12 cellular contexts compared by ENCODE assay signal in genomic region chr1:1216770-1217620, GRCh38. TPM values are rescaled to one million over a fixed set of nuclear protein-coding genes. Genes with fewer than 3 reads are reported as not detected.
A peak's percentile ranks its signal among the peaks of the same experiment; 100 is the strongest.
DNase-seq lines count a peak whose midpoint lies in the region; ATAC-seq, FAIRE-seq and TF ChIP-seq lines count a peak whose summit lies in the region.
"Had no signal": no experiment of that assay in that cellular context is flagged by ENCODE, and none has a peak within 500 bp of the region (broad histone marks: within the 10 kb centered on the region; RNA-seq: fewer than 3 reads in every experiment).

No MANE protein-coding gene starts in this region.

- 91% methylated on average over 70 of the region's 74 CpGs for WGBS in GM12878 (ENCODE audit: insufficient coverage, insufficient replicate concordance, low lambda C conversion rate, missing lambda C conversion rate)

- peaks cover 5% of the 10 kb centered on the region for H3K36me3 ChIP-seq in breast epithelium
- peaks cover 6 to 25% of the 10 kb centered on the region in 2 experiments for H3K36me3 ChIP-seq in GM12878 (ENCODE audit: control insufficient read depth in 2 of 2, insufficient read depth in 2 of 2, low read length in 1 of 2)
- H3K36me3 ChIP-seq in gastrocnemius medialis, result peaks cover 0 to 51% of the 10 kb centered on the region in 2 donors

- no peaks in the 10 kb centered on the region for H4K20me1 ChIP-seq in GM12878 (ENCODE audit: control insufficient read depth, insufficient read depth)

- no peaks in the 10 kb centered on the region for H3K9me3 Mint-ChIP-seq in MCF 10A (ENCODE audit: unreplicated experiment)

- no peak overlapping the region for H3K27ac Mint-ChIP-seq in MCF 10A (ENCODE audit: low read depth, unreplicated experiment)

- CTCF ChIA-PET in MCF 10A (lab: Yijun Ruan, JAX) (no interaction called here), GM12878 (lab: Yijun Ruan, JAX) (no interaction called here)

- peak overlapping the region in 1 of 2 donors; percentile 52 for H3K27ac ChIP-seq in breast epithelium
- no peak overlapping the region for H3K27ac ChIP-seq in GM12878 (ENCODE audit: control insufficient read depth, insufficient read depth)
- peak overlapping the region in 3 of 4 donors; percentile 28 to 62 (median 50) for H3K27ac ChIP-seq in gastrocnemius medialis
- no peak overlapping the region for H3K27ac ChIP-seq in caudate nucleus (ENCODE audit: low read depth, low read length)
- H3K27ac ChIP-seq: suprapubic skin had no signal

- H3K4me3 ChIP-seq in breast epithelium (no peak overlapping the region), GM12878 (no peak overlapping the region), gastrocnemius medialis (no peak overlapping the region)
- H3K4me3 ChIP-seq: suprapubic skin had no signal

- H3K9ac ChIP-seq in GM12878 (ENCODE audit: control insufficient read depth, insufficient read depth, low read length), result no peak overlapping the region

- H3K36me3 Mint-ChIP-seq in MCF 10A (ENCODE audit: insufficient read depth, unreplicated experiment), result peaks cover 27% of the 10 kb centered on the region

- TF ChIP-seq CTCF in MCF 10A (IDR thresholded peaks at IDR 0.05; ENCODE audit: unreplicated experiment) (no peak), breast epithelium (IDR thresholded peaks at IDR 0.05) (no peak), GM12878 (IDR thresholded peaks at IDR 0.05 in 2 of 3, conservative IDR thresholded peaks at IDR 0.05 in 1 of 3; ENCODE audit: control insufficient read depth in 2 of 3, extremely low read depth in 1 of 3, insufficient read depth in 1 of 3, low read depth in 3 of 3, low read length in 3 of 3) (no peak), gastrocnemius medialis (IDR thresholded peaks at IDR 0.05 in 4 of 5, conservative IDR thresholded peaks at IDR 0.05 in 1 of 5) (no peak)

- POLR2A ChIA-PET in MCF 10A (lab: Yijun Ruan, JAX) (interaction anchor here (1.0 kb wide), 2 partner anchors 8 to 14 kb away, joined by 3 to 5 read pairs; no protein-coding TSS in a partner anchor), GM12878 (lab: Charles Lee) (interaction anchor here (1.1 kb wide), 1 partner anchor 9 kb away, joined by 3 read pairs; no protein-coding TSS in a partner anchor)

- H3K9me3 ChIP-seq in breast epithelium (no peaks in the 10 kb centered on the region), GM12878 (replicated peaks; ENCODE audit: control insufficient read depth, insufficient read depth, low read length) (no peaks in the 10 kb centered on the region; the same call in 2 of the 3 replicates), gastrocnemius medialis (no peaks in the 10 kb centered on the region)
- H3K9me3 ChIP-seq: suprapubic skin had no signal

- RAD21 ChIA-PET in GM12878 (lab: Charles Lee; ENCODE audit: unreplicated experiment), result no interaction called here

- H3K4me2 ChIP-seq in GM12878 (ENCODE audit: control insufficient read depth, insufficient read depth), result no peak overlapping the region

- SMC1A ChIA-PET in GM12878 (lab: Charles Lee; ENCODE audit: uncharacterized antibody, unreplicated experiment), result interaction anchor here (1.2 kb wide), 1 partner anchor 74 kb away, joined by 3 read pairs; no protein-coding TSS in a partner anchor

- TF ChIP-seq RAD21 in GM12878 (IDR thresholded peaks at IDR 0.05; ENCODE audit: insufficient read depth, low read depth, low read length), result no peak

- no peak for TF ChIP-seq POLR2A in breast epithelium (IDR thresholded peaks at IDR 0.05)
- no peak for TF ChIP-seq POLR2A in GM12878 (IDR thresholded peaks at IDR 0.05; ENCODE audit: low read depth, low read length)
- no peak for TF ChIP-seq POLR2A in gastrocnemius medialis (IDR thresholded peaks at IDR 0.05)

- no peaks in the 10 kb centered on the region for H3K27me3 Mint-ChIP-seq in MCF 10A (ENCODE audit: insufficient read depth, unreplicated experiment)

- no peak overlapping the region for H2AFZ ChIP-seq in GM12878 (ENCODE audit: control insufficient read depth, low read depth, low read length)

- no peaks in the 10 kb centered on the region for H3K27me3 ChIP-seq in breast epithelium
- no peaks in the 10 kb centered on the region for H3K27me3 ChIP-seq in GM12878 (replicated peaks in 1 of 2; ENCODE audit: control insufficient read depth in 2 of 2, insufficient read depth in 2 of 2, low read length in 1 of 2)
- H3K27me3 ChIP-seq in gastrocnemius medialis, result no peaks in the 10 kb centered on the region
- H3K27me3 ChIP-seq: suprapubic skin had no signal

- no peak for FAIRE-seq in GM12878 (lab: Jason Lieb, UNC)

- ATAC-seq in GM12878 (no peak), gastrocnemius medialis (no peak)

- BruUV-seq in MCF 10A (replicated peaks; lab: Mats Ljungman, UMichigan) (TSS peak; percentile 82), GM12878 (replicated peaks; lab: Mats Ljungman, UMichigan) (no TSS peak)

- H3K4me1 ChIP-seq in breast epithelium, result no peaks in the 10 kb centered on the region
- H3K4me1 ChIP-seq in GM12878 (ENCODE audit: control insufficient read depth, insufficient read depth, low read length), result peaks cover 30% of the 10 kb centered on the region
- H3K4me1 ChIP-seq in gastrocnemius medialis, result peaks cover 0 to 4% of the 10 kb centered on the region in 2 donors

- DNase-seq in MCF 10A (ENCODE audit: unreplicated experiment) (no peak), breast epithelium (ENCODE audit: low spot score in 2 of 2) (no peak), GM12878 (ENCODE audit: low read depth, low spot score) (no peak), gastrocnemius medialis (no peak), caudate nucleus (lab: John Stamatoyannopoulos, UW) (no peak), NCI-H2171 (lab: John Stamatoyannopoulos, UW) (no peak), hippocampal formation (lab: John Stamatoyannopoulos, UW) (no peak)
- peak; percentile 52 for DNase-seq in activated CD4-positive, alpha-beta T cell treated with anti-CD3 and anti-CD28 coated beads for 48 hours
- DNase-seq: ACHN, DMS79, NCI-H1092 had no signal

- TF ChIP-seq EP300 in GM12878 (IDR thresholded peaks at IDR 0.05; ENCODE audit: borderline replicate concordance in 1 of 2, control insufficient read depth in 1 of 2, low read depth in 2 of 2, low read length in 2 of 2), result no peak

- intact Hi-C loops in MCF 10A (cut with micrococcal nuclease), result no loop called here
- intact Hi-C loops in breast epithelium (cut with DNase I; ENCODE audit: low total_unique reads), result no loop called here
- intact Hi-C loops in GM12878 (cut with micrococcal nuclease; ENCODE audit: unreplicated experiment), result no loop called here
- intact Hi-C loops in gastrocnemius medialis (cut with DNase I; ENCODE audit: low total_unique reads), result no loop called here

- no peak overlapping the region for H3K4me3 Mint-ChIP-seq in MCF 10A (ENCODE audit: unreplicated experiment)

- no peaks in the 10 kb centered on the region for H3K4me1 Mint-ChIP-seq in MCF 10A (ENCODE audit: insufficient read depth, unreplicated experiment)

- in situ Hi-C loops in GM12878 (cut with MboI) (no loop called here), gastrocnemius medialis (cut with MboI; ENCODE audit: low sequenced_read_pairs in 4 of 4) (no loop called here)

- H3K79me2 ChIP-seq in GM12878 (ENCODE audit: control insufficient read depth, insufficient read depth, low read length), result no peaks in the 10 kb centered on the region

RNA-seq across cellular contexts. Expression of gene TNFRSF4, which starts 3.0 kb away (rescaled TPM):
- total RNA-seq in MCF 10A (2022) (not detected in 2 replicates), breast epithelium (1 to 10 TPM in 2 of 3 donors, under 1 TPM in 1; 0.64 to 2.3 (median 1.6) TPM), GM12878 (2014; rRNA removed) (6.2 and 6.9 TPM in 2 replicates), GM12878 (2014; rRNA removed; fragmentation: Illumina TruSeq; extraction: Trizol) (0.51 and 0.67 TPM in 2 replicates), GM12878 (2021) (6.1 and 6.5 TPM in 2 replicates), gastrocnemius medialis (1 to 10 TPM in 1 of 4 donors, under 1 TPM in 2, not detected in 1; 0.42 to 2.1 (median 0.46) TPM)
- 8.5 and 8.7 TPM in 2 replicates for total RNA-seq in GM12878 (2013; cell fraction: nucleolus; rRNA removed)
- 0.39 TPM for polyA plus RNA-seq in GM12878 (2011; ENCODE audit: low read depth)
- polyA plus RNA-seq in GM12878 (2011; rRNA removed) (0.33 TPM in 1 of 2 replicates, not detected in the other), GM12878 (2014; fragmentation: Illumina TruSeq; extraction: Trizol) (0.24 TPM in 1 of 2 replicates, not detected in the other), GM12878 (2014; fragmentation: Nextera tagmentation; extraction: Ambion mirVana) (under 1 TPM in 1 of 2 experiments, not detected in 1; 0.05 TPM), GM12878 (2014; rRNA removed) (6.5 and 7.3 TPM in 2 replicates), GM12878 (2016; fragmentation: Nextera tagmentation; extraction: Ambion mirVana) (1 to 10 TPM; 2.5 to 2.8 TPM)
- polyA plus RNA-seq in GM12878 (2011; cell fraction: cytosol; rRNA removed), result 0.37 and 0.75 TPM in 2 replicates
- polyA plus RNA-seq in GM12878 (2011; cell fraction: nucleus; rRNA removed), result 1.3 and 1.6 TPM in 2 replicates
- 3.1 and 3.3 TPM in 2 replicates for polyA plus RNA-seq in GM12878 (2012)
- polyA minus RNA-seq in GM12878 (2011; rRNA and poly(A)+ RNA removed), result not detected in 2 replicates
- not detected in 2 replicates for polyA minus RNA-seq in GM12878 (2011; cell fraction: cytosol; rRNA and poly(A)+ RNA removed)
- 0.24 and 0.67 TPM in 2 replicates for polyA minus RNA-seq in GM12878 (2011; cell fraction: nucleus; rRNA and poly(A)+ RNA removed)

RNA-seq across cellular contexts. Expression of gene TNFRSF18, which starts 10.6 kb away (rescaled TPM):
- not detected in 2 replicates for total RNA-seq in MCF 10A (2022)
- total RNA-seq in breast epithelium, result 1 to 10 TPM in 2 of 3 donors, not detected in 1; 1.9 to 5.9 TPM
- total RNA-seq in GM12878 (2013; cell fraction: nucleolus; rRNA removed), result 10.6 and 12.0 TPM in 2 replicates
- total RNA-seq in GM12878 (2014; rRNA removed), result 4.6 and 4.8 TPM in 2 replicates
- 0.37 and 0.72 TPM in 2 replicates for total RNA-seq in GM12878 (2014; rRNA removed; fragmentation: Illumina TruSeq; extraction: Trizol)
- 6.1 and 6.3 TPM in 2 replicates for total RNA-seq in GM12878 (2021)
- 1.9 TPM for polyA plus RNA-seq in GM12878 (2011; ENCODE audit: low read depth)
- 2.0 and 4.5 TPM in 2 replicates for polyA plus RNA-seq in GM12878 (2011; rRNA removed)
- polyA plus RNA-seq in GM12878 (2011; cell fraction: cytosol; rRNA removed), result 8.1 and 12.6 TPM in 2 replicates
- 21.6 and 27.6 TPM in 2 replicates for polyA plus RNA-seq in GM12878 (2011; cell fraction: nucleus; rRNA removed)
- 5.4 and 5.5 TPM in 2 replicates for polyA plus RNA-seq in GM12878 (2012)
- polyA plus RNA-seq in GM12878 (2014; fragmentation: Illumina TruSeq; extraction: Trizol), result 0.53 TPM in 1 of 2 replicates, not detected in the other
- polyA plus RNA-seq in GM12878 (2014; fragmentation: Nextera tagmentation; extraction: Ambion mirVana), result under 1 TPM in 1 of 2 experiments, not detected in 1; 0.18 TPM
- polyA plus RNA-seq in GM12878 (2014; rRNA removed), result 7.0 and 7.5 TPM in 2 replicates
- polyA plus RNA-seq in GM12878 (2016; fragmentation: Nextera tagmentation; extraction: Ambion mirVana), result 1 to 10 TPM; 1.3 to 1.5 TPM
- polyA minus RNA-seq in GM12878 (2011; rRNA and poly(A)+ RNA removed), result 1.2 and 5.0 TPM in 2 replicates
- polyA minus RNA-seq in GM12878 (2011; cell fraction: cytosol; rRNA and poly(A)+ RNA removed), result 1.4 and 4.8 TPM in 2 replicates
- 1.7 and 2.2 TPM in 2 replicates for polyA minus RNA-seq in GM12878 (2011; cell fraction: nucleus; rRNA and poly(A)+ RNA removed)
- total RNA-seq in gastrocnemius medialis, result not detected

RNA-seq across cellular contexts. Expression of gene SDF4, which starts 14.8 kb away (rescaled TPM):
- total RNA-seq in MCF 10A (2022) (122 and 127 TPM in 2 replicates), breast epithelium (100 to 1,000 TPM in 1 of 3 donors, 10 to 100 TPM in 2; 58.0 to 111 (median 79.3) TPM), GM12878 (2014; rRNA removed) (43.1 and 48.7 TPM in 2 replicates), GM12878 (2014; rRNA removed; fragmentation: Illumina TruSeq; extraction: Trizol) (25.8 and 31.8 TPM in 2 replicates), GM12878 (2021) (92.2 and 97.2 TPM in 2 replicates), gastrocnemius medialis (10 to 100 TPM; 51.0 to 94.2 (median 79.4) TPM)
- 53.9 and 54.1 TPM in 2 replicates for total RNA-seq in GM12878 (2013; cell fraction: nucleolus; rRNA removed)
- 16.2 TPM for polyA plus RNA-seq in GM12878 (2011; ENCODE audit: low read depth)
- polyA plus RNA-seq in GM12878 (2011; rRNA removed) (16.4 and 28.8 TPM in 2 replicates), GM12878 (2014; fragmentation: Illumina TruSeq; extraction: Trizol) (5.9 and 27.2 TPM in 2 replicates), GM12878 (2014; fragmentation: Nextera tagmentation; extraction: Ambion mirVana) (1 to 10 TPM in 1 of 2 experiments, under 1 TPM in 1; 0.44 to 2.0 TPM), GM12878 (2014; rRNA removed) (51.5 and 65.0 TPM in 2 replicates), GM12878 (2016; fragmentation: Nextera tagmentation; extraction: Ambion mirVana) (10 to 100 TPM; 78.5 to 87.8 TPM)
- 30.5 and 38.1 TPM in 2 replicates for polyA plus RNA-seq in GM12878 (2011; cell fraction: cytosol; rRNA removed)
- polyA plus RNA-seq in GM12878 (2011; cell fraction: nucleus; rRNA removed), result 93.2 and 136 TPM in 2 replicates
- polyA plus RNA-seq in GM12878 (2012), result 57.3 and 60.4 TPM in 2 replicates
- polyA minus RNA-seq in GM12878 (2011; rRNA and poly(A)+ RNA removed), result 24.1 and 24.7 TPM in 2 replicates
- 15.0 and 18.9 TPM in 2 replicates for polyA minus RNA-seq in GM12878 (2011; cell fraction: cytosol; rRNA and poly(A)+ RNA removed)
- 27.2 and 42.8 TPM in 2 replicates for polyA minus RNA-seq in GM12878 (2011; cell fraction: nucleus; rRNA and poly(A)+ RNA removed)

RNA-seq across cellular contexts. Expression of gene B3GALT6, which starts 15.0 kb away (rescaled TPM):
- total RNA-seq in MCF 10A (2022) (24.6 and 31.5 TPM in 2 replicates), breast epithelium (10 to 100 TPM; 14.4 to 16.0 (median 14.4) TPM), GM12878 (2014; rRNA removed) (18.3 and 20.8 TPM in 2 replicates), GM12878 (2014; rRNA removed; fragmentation: Illumina TruSeq; extraction: Trizol) (6.7 and 7.8 TPM in 2 replicates), GM12878 (2021) (18.7 and 20.6 TPM in 2 replicates), gastrocnemius medialis (10 to 100 TPM in 3 of 4 donors, 1 to 10 TPM in 1; 8.5 to 32.8 (median 20.6) TPM)
- total RNA-seq in GM12878 (2013; cell fraction: nucleolus; rRNA removed), result 13.9 and 14.3 TPM in 2 replicates
- 2.2 TPM for polyA plus RNA-seq in GM12878 (2011; ENCODE audit: low read depth)
- polyA plus RNA-seq in GM12878 (2011; rRNA removed) (1.5 and 2.2 TPM in 2 replicates), GM12878 (2014; fragmentation: Illumina TruSeq; extraction: Trizol) (5.8 and 6.8 TPM in 2 replicates), GM12878 (2014; fragmentation: Nextera tagmentation; extraction: Ambion mirVana) (1 to 10 TPM in 1 of 2 experiments, under 1 TPM in 1; 0.53 to 1.6 TPM), GM12878 (2014; rRNA removed) (14.2 and 17.1 TPM in 2 replicates), GM12878 (2016; fragmentation: Nextera tagmentation; extraction: Ambion mirVana) (1 to 10 TPM; 1.1 to 1.6 TPM)
- polyA plus RNA-seq in GM12878 (2011; cell fraction: cytosol; rRNA removed), result 2.8 and 4.3 TPM in 2 replicates
- 5.4 and 7.7 TPM in 2 replicates for polyA plus RNA-seq in GM12878 (2011; cell fraction: nucleus; rRNA removed)
- polyA plus RNA-seq in GM12878 (2012), result 5.4 and 6.2 TPM in 2 replicates
- 2.4 and 2.9 TPM in 2 replicates for polyA minus RNA-seq in GM12878 (2011; rRNA and poly(A)+ RNA removed)
- 1.2 and 2.7 TPM in 2 replicates for polyA minus RNA-seq in GM12878 (2011; cell fraction: cytosol; rRNA and poly(A)+ RNA removed)
- 12.7 and 22.7 TPM in 2 replicates for polyA minus RNA-seq in GM12878 (2011; cell fraction: nucleus; rRNA and poly(A)+ RNA removed)

RNA-seq across cellular contexts. Expression of gene C1QTNF12, which starts 29.5 kb away (rescaled TPM):
- total RNA-seq in MCF 10A (2022) (1.5 and 3.3 TPM in 2 replicates), breast epithelium (1 to 10 TPM in 1 of 3 donors, not detected in 2; 2.0 TPM), GM12878 (2014; rRNA removed) (0.17 and 0.76 TPM in 2 replicates), GM12878 (2014; rRNA removed; fragmentation: Illumina TruSeq; extraction: Trizol) (0.37 TPM in 1 of 2 replicates, not detected in the other), GM12878 (2021) (0.96 and 1.0 TPM in 2 replicates), gastrocnemius medialis (1 to 10 TPM in 1 of 4 donors, not detected in 3; 2.7 TPM)
- 1.3 and 1.4 TPM in 2 replicates for total RNA-seq in GM12878 (2013; cell fraction: nucleolus; rRNA removed)
- polyA plus RNA-seq in GM12878 (2011; ENCODE audit: low read depth), result 1.9 TPM
- polyA plus RNA-seq in GM12878 (2011; rRNA removed) (not detected in 2 replicates), GM12878 (2014; fragmentation: Illumina TruSeq; extraction: Trizol) (not detected in 2 replicates), GM12878 (2014; fragmentation: Nextera tagmentation; extraction: Ambion mirVana) (under 1 TPM in 1 of 2 experiments, not detected in 1; 0.31 TPM), GM12878 (2014; rRNA removed) (0.50 and 0.84 TPM in 2 replicates), GM12878 (2016; fragmentation: Nextera tagmentation; extraction: Ambion mirVana) (under 1 TPM in 1 of 2 experiments, not detected in 1; 0.20 TPM)
- polyA plus RNA-seq in GM12878 (2011; cell fraction: cytosol; rRNA removed), result 0.22 and 0.48 TPM in 2 replicates
- polyA plus RNA-seq in GM12878 (2011; cell fraction: nucleus; rRNA removed), result 4.2 and 6.9 TPM in 2 replicates
- 3.7 and 4.4 TPM in 2 replicates for polyA plus RNA-seq in GM12878 (2012)
- 0.52 TPM in 1 of 2 replicates, not detected in the other for polyA minus RNA-seq in GM12878 (2011; rRNA and poly(A)+ RNA removed)
- polyA minus RNA-seq in GM12878 (2011; cell fraction: cytosol; rRNA and poly(A)+ RNA removed), result not detected in 2 replicates
- 1.1 and 1.8 TPM in 2 replicates for polyA minus RNA-seq in GM12878 (2011; cell fraction: nucleus; rRNA and poly(A)+ RNA removed)

Comparison
In these comparisons a context has a peak if more than half of its experiments do, and no peak if none do; other contexts are left out.
1. H3K27ac ChIP-seq: peak in gastrocnemius medialis (3 of 4); none in GM12878 (single experiment) and caudate nucleus (single experiment).